17 cellular contexts compared by ENCODE assay signal in the genomic region with DNA sequence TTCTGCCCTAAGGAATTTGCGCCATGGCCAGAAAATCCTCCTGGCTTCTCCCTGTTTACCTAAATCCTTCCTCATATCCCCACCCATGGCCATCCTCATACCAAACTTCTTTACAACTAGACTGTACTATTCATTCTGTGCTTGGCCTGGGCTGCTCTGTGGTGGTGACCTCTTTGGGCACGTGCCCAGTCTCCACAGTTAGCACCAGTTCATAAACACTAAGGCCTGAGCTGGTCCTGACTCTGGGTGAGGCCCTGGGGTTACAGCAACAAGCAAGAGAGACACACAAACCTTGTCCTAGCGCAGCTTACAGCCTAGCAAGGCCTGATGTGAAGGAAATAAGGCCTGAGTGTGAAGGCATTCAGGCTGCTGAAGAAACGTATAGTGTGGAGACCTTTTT. TPM values are rescaled to one million over a fixed set of nuclear protein-coding genes. Genes with fewer than 3 reads are reported as not detected.
DNase-seq lines count a peak whose midpoint lies in the region; FAIRE-seq and TF ChIP-seq lines count a peak whose summit lies in the region.
"Had no signal": no experiment of that assay in that cellular context is flagged by ENCODE, and none has a peak within 500 bp of the region (broad histone marks: within the 10 kb centered on the region; RNA-seq: fewer than 3 reads in every experiment).

No MANE protein-coding gene starts in this region.

- H2BK5ac ChIP-seq in H1 (ENCODE audit: low read depth, low read length) = no peak overlapping the region

- TF ChIP-seq CTCF in OCI-LY1 (IDR thresholded peaks at IDR 0.05; ENCODE audit: low read length) (no peak), H1 (IDR thresholded peaks at IDR 0.05; ENCODE audit: control extremely low read depth in 1 of 3, insufficient read depth in 1 of 3, low read depth in 1 of 3, low read length in 3 of 3) (no peak), osteocyte (IDR thresholded peaks at IDR 0.05) (no peak), PC-9 (conservative IDR thresholded peaks at IDR 0.05) (no peak)

- TF ChIP-seq RAD21 in H1 (IDR thresholded peaks at IDR 0.05 in 1 of 2, conservative IDR thresholded peaks at IDR 0.05 in 1 of 2; ENCODE audit: low read depth in 2 of 2, low read length in 2 of 2) = no peak

- WGBS in H1 (ENCODE audit: extremely low coverage in 1 of 2, insufficient coverage in 1 of 2, insufficient read length in 1 of 2, insufficient replicate concordance in 2 of 2, low coverage in 1 of 2, low lambda C conversion rate in 2 of 2, missing lambda C conversion rate in 1 of 2), 2 experiments = 87% methylated on average over 4 of the region's 4 CpGs; no CpG with 5 or more reads in 1 of the 2 experiments

- peaks cover 20% of the 10 kb centered on the region for H3K36me3 Mint-ChIP-seq in T-helper 1 cell treated with Interleukin-12 subunit alpha and Interleukin-12 subunit beta and Interleukin-4 antibody, amounts not matched to agents 30 μg/mL and 1 μg/mL, for 36 hours (ENCODE audit: low read depth)
- peaks cover 3% of the 10 kb centered on the region for H3K36me3 Mint-ChIP-seq in osteocyte (ENCODE audit: unreplicated experiment)

- H2AFZ ChIP-seq in OCI-LY1 (ENCODE audit: low read length) (no peak overlapping the region), H1 (ENCODE audit: low read length) (no peak overlapping the region), PC-9 (no peak overlapping the region)

- H3K79me2 ChIP-seq in OCI-LY1 (ENCODE audit: insufficient read depth, low read length) (no peaks in the 10 kb centered on the region), H1 (ENCODE audit: control insufficient read depth in 1 of 2, insufficient read depth in 2 of 2, low read length in 2 of 2) (peaks cover 0 to 11% of the 10 kb centered on the region in 2 experiments; a peak in 3 of 4 replicates), PC-9 (ENCODE audit: low read depth) (peaks cover 25% of the 10 kb centered on the region)

- H3K9ac ChIP-seq in OCI-LY1 (ENCODE audit: low read length) (no peak overlapping the region), H1 (replicated peaks in 1 of 4; ENCODE audit: extremely low read depth in 1 of 4, low read depth in 3 of 4, low read length in 3 of 4) (no peak overlapping the region)

- H3K4me2 ChIP-seq in OCI-LY1 (ENCODE audit: low read length) = no peak overlapping the region
- H3K4me2 ChIP-seq in H1 (ENCODE audit: insufficient read depth in 1 of 2, low read depth in 2 of 2, low read length in 2 of 2) = no peak overlapping the region
- H3K4me2 ChIP-seq in PC-9 = no peak overlapping the region

- no TSS peak for BruUV-seq in PC-9 (replicated peaks; lab: Mats Ljungman, UMichigan)

- no peak overlapping the region for H4K91ac ChIP-seq in H1 (replicated peaks; ENCODE audit: insufficient read length, low read length)

- POLR2A ChIA-PET in H1 (lab: Charles Lee; ENCODE audit: partially characterized antibody) (interaction anchor here (1.4 to 8.5 kb wide), 2 partner anchors 11 to 17 kb away, joined by 3 to 78 read pairs; a partner anchor contains a TSS), PC-9 (lab: Charles Lee; ENCODE audit: unreplicated experiment) (no interaction called here)

- peak overlapping the region; percentile 49 for H3K4me3 Mint-ChIP-seq in T-helper 1 cell treated with Interleukin-12 subunit alpha and Interleukin-12 subunit beta and Interleukin-4 antibody, amounts not matched to agents 30 μg/mL and 1 μg/mL, for 36 hours
- H3K4me3 Mint-ChIP-seq in osteocyte (ENCODE audit: unreplicated experiment) = no peak overlapping the region

- H4K8ac ChIP-seq in H1 (ENCODE audit: extremely low read depth, insufficient read depth, low read length) = no peak overlapping the region

- no peak overlapping the region for H2BK20ac ChIP-seq in H1 (ENCODE audit: low read length)

- H3K9me2 ChIP-seq in OCI-LY1 (ENCODE audit: low read depth, low read length) (no peaks in the 10 kb centered on the region), PC-9 (ENCODE audit: insufficient read depth) (no peaks in the 10 kb centered on the region)

- H3K14ac ChIP-seq in H1 (ENCODE audit: insufficient read length) = no peak overlapping the region

- CTCF ChIA-PET in H1 (lab: Charles Lee; ENCODE audit: partially characterized antibody) (interaction anchor here (0.6 to 3.9 kb wide), 15 partner anchors 11 to 148 kb away, joined by 3 to 31 read pairs (median 5); a partner anchor contains a TSS), PC-9 (lab: Charles Lee) (no interaction called here)

- H3K27me3 ChIP-seq in OCI-LY1 (ENCODE audit: insufficient read depth, low read length) = no peaks in the 10 kb centered on the region
- no peaks in the 10 kb centered on the region for H3K27me3 ChIP-seq in H1 (replicated peaks in 1 of 4; ENCODE audit: control insufficient read depth in 3 of 4, extremely low read depth in 1 of 4, insufficient read depth in 3 of 4, low read length in 3 of 4)
- H3K27me3 ChIP-seq in PC-9 (ENCODE audit: insufficient read depth, low read depth) = no peaks in the 10 kb centered on the region
- H3K27me3 ChIP-seq: colonic mucosa, neutrophil had no signal

- H3K23ac ChIP-seq in H1 (ENCODE audit: insufficient read length) = no peak overlapping the region

- H3K4me3 ChIP-seq in OCI-LY1 (ENCODE audit: low read depth, low read length, poor library complexity, severe bottlenecking) = no peak overlapping the region
- H3K4me3 ChIP-seq in H1 (ENCODE audit: extremely low read depth in 1 of 4, insufficient read depth in 2 of 4, low read depth in 3 of 4, low read length in 4 of 4) = no peak overlapping the region
- H3K4me3 ChIP-seq in PC-9 = no peak overlapping the region
- H3K4me3 ChIP-seq: colonic mucosa had no signal

- peaks cover 33% of the 10 kb centered on the region for H3K4me1 Mint-ChIP-seq in T-helper 1 cell treated with Interleukin-12 subunit alpha and Interleukin-12 subunit beta and Interleukin-4 antibody, amounts not matched to agents 30 μg/mL and 1 μg/mL, for 36 hours (ENCODE audit: low read depth)
- peaks cover 23% of the 10 kb centered on the region for H3K4me1 Mint-ChIP-seq in osteocyte (ENCODE audit: unreplicated experiment)

- intact Hi-C loops in PC-9 (cut with micrococcal nuclease; ENCODE audit: unreplicated experiment) = no loop called here

- peaks cover 12% of the 10 kb centered on the region for H3K36me3 ChIP-seq in OCI-LY1 (ENCODE audit: insufficient read depth, low read length)
- H3K36me3 ChIP-seq in H1 (ENCODE audit: control insufficient read depth in 2 of 4, insufficient read depth in 4 of 4, low read length in 3 of 4) = peaks cover 6 to 11% (median 7%) of the 10 kb centered on the region in 4 experiments; a peak in 6 of 8 replicates
- no peaks in the 10 kb centered on the region for H3K36me3 ChIP-seq in PC-9 (ENCODE audit: low read depth)
- H3K36me3 ChIP-seq: colonic mucosa had no signal

- DNase-seq in T-helper 1 cell = no peak
- DNase-seq in H1 (ENCODE audit: low read depth in 1 of 2, low spot score in 2 of 2) = no peak
- DNase-seq in osteocyte (ENCODE audit: extremely low spot score, unreplicated experiment) = no peak
- no peak for DNase-seq in GOT3 (lab: John Stamatoyannopoulos, UW)
- no peak for DNase-seq in PC-9
- no peak for DNase-seq in activated CD8-positive, alpha-beta memory T cell treated with anti-CD3 and anti-CD28 coated beads, Interleukin-2, amount 50 U/mL, for 4 hours
- DNase-seq: 8988T; colonic mucosa; H9; NCI-H187 treated with DMSO at 0.1 percent for 48 hours; NCI-H524 treated with DMSO at 0.1 percent for 48 hours; stimulated activated naive CD8-positive, alpha-beta T cell treated with anti-CD3 and anti-CD28 coated beads, Interleukin-15, Interleukin-2, amounts not matched to agents 100 U/mL and 50 U/mL, for 24 hours had no signal

- H2BK15ac ChIP-seq in H1 (ENCODE audit: low read length) = peak overlapping the region; percentile 82

- FAIRE-seq in H1 (lab: Jason Lieb, UNC) = no peak
- FAIRE-seq: GM18507, RCC 7860 had no signal

- no peak overlapping the region for H2AK5ac ChIP-seq in H1 (ENCODE audit: low read depth, low read length)

- TF ChIP-seq POLR2A in H1 (IDR thresholded peaks at IDR 0.05; ENCODE audit: control extremely low read depth in 1 of 2, low read depth in 2 of 2, low read length in 2 of 2) = no peak

- peaks cover 10% of the 10 kb centered on the region for H3K23me2 ChIP-seq in H1 (ENCODE audit: low read depth, low read length)

- no peaks in the 10 kb centered on the region for H3K9me3 Mint-ChIP-seq in T-helper 1 cell treated with Interleukin-12 subunit alpha and Interleukin-12 subunit beta and Interleukin-4 antibody, amounts not matched to agents 30 μg/mL and 1 μg/mL, for 36 hours
- H3K9me3 Mint-ChIP-seq in osteocyte (ENCODE audit: unreplicated experiment) = no peaks in the 10 kb centered on the region
- H3K9me3 Mint-ChIP-seq: H9 had no signal

- no peaks in the 10 kb centered on the region for H3K79me1 ChIP-seq in H1 (ENCODE audit: low read depth, low read length)

- H3K4me1 ChIP-seq in OCI-LY1 (ENCODE audit: insufficient read depth, low read length, severe bottlenecking) (peaks cover 23% of the 10 kb centered on the region), H1 (replicated peaks in 1 of 4; ENCODE audit: control insufficient read depth in 3 of 4, insufficient read depth in 4 of 4, low read length in 3 of 4) (peaks cover 3 to 21% (median 8%) of the 10 kb centered on the region in 4 experiments), PC-9 (replicated peaks; ENCODE audit: insufficient read depth) (peaks cover 31% of the 10 kb centered on the region)

- H3F3A ChIP-seq in OCI-LY1 (ENCODE audit: insufficient read depth, low read length) (no peaks in the 10 kb centered on the region; the same call in 1 of the 2 replicates), PC-9 (ENCODE audit: insufficient read depth, low read depth) (peaks cover 49% of the 10 kb centered on the region)

- no peaks in the 10 kb centered on the region for H3K27me3 Mint-ChIP-seq in T-helper 1 cell treated with Interleukin-12 subunit alpha and Interleukin-12 subunit beta and Interleukin-4 antibody, amounts not matched to agents 30 μg/mL and 1 μg/mL, for 36 hours (ENCODE audit: low read depth)
- H3K27me3 Mint-ChIP-seq in osteocyte (ENCODE audit: unreplicated experiment) = no peaks in the 10 kb centered on the region

- H4K20me1 ChIP-seq in OCI-LY1 (ENCODE audit: insufficient read depth, low read length) (no peaks in the 10 kb centered on the region), H1 (replicated peaks in 1 of 2; ENCODE audit: control insufficient read depth in 1 of 2, insufficient read depth in 2 of 2, low read length in 2 of 2) (peaks cover 0 to 2% of the 10 kb centered on the region in 2 experiments), PC-9 (ENCODE audit: insufficient read depth) (no peaks in the 10 kb centered on the region)

- TF ChIP-seq EP300 in H1 (IDR thresholded peaks at IDR 0.05; ENCODE audit: borderline replicate concordance in 1 of 2, low read depth in 2 of 2, low read length in 2 of 2) = no peak

- H4K5ac ChIP-seq in H1 (ENCODE audit: insufficient read length, low read depth, low read length) = no peak overlapping the region

- no peak overlapping the region for H3K56ac ChIP-seq in H1 (replicated peaks; ENCODE audit: insufficient read length, low read depth, low read length)

- no peak overlapping the region for H2BK120ac ChIP-seq in H1 (replicated peaks; ENCODE audit: low read depth, low read length)

- H3K4ac ChIP-seq in H1 (replicated peaks; ENCODE audit: insufficient read length, low read depth, low read length) = no peak overlapping the region

- H3K27ac ChIP-seq in OCI-LY1 (ENCODE audit: low read depth, low read length, poor library complexity, severe bottlenecking) = peak overlapping the region; percentile 49
- H3K27ac ChIP-seq in H1 (ENCODE audit: low read depth, low read length) = no peak overlapping the region
- no peak overlapping the region for H3K27ac ChIP-seq in PC-9
- H3K27ac ChIP-seq: colonic mucosa had no signal

- H3K9me3 ChIP-seq in OCI-LY1 (ENCODE audit: low read length) (no peaks in the 10 kb centered on the region), H1 (ENCODE audit: insufficient read depth in 2 of 2, low read depth in 1 of 2, low read length in 1 of 2) (no peaks in the 10 kb centered on the region), PC-9 (ENCODE audit: insufficient read depth, low read depth) (no peaks in the 10 kb centered on the region)
- H3K9me3 ChIP-seq: colonic mucosa, neutrophil had no signal

- peak overlapping the region; percentile 58 for H3K27ac Mint-ChIP-seq in T-helper 1 cell treated with Interleukin-12 subunit alpha and Interleukin-12 subunit beta and Interleukin-4 antibody, amounts not matched to agents 30 μg/mL and 1 μg/mL, for 36 hours
- H3K27ac Mint-ChIP-seq in osteocyte (ENCODE audit: unreplicated experiment) = peak overlapping the region; percentile 3
- H3K27ac Mint-ChIP-seq: H9 had no signal

- H3K18ac ChIP-seq in H1 (ENCODE audit: extremely low read depth, low read length) = no peak overlapping the region

- 0 out of 2 replicates have a peak overlapping the region, but pooled peaks have one; percentile 52 for H2BK12ac ChIP-seq in H1 (ENCODE audit: low read depth, low read length)

RNA-seq across cellular contexts. Expression of a gene that starts 3.1 kb away (rescaled TPM):
- 103 and 106 TPM in 2 replicates for total RNA-seq in H1 (2021; fragmentation: NEBNext Ultra II Directional; extraction: Animal tissue kit (Norgen Biotek cat#: 25700))
- polyA plus RNA-seq in H1 (2011; rRNA removed) = 53.7 and 72.5 TPM in 2 replicates
- 64.5 TPM for polyA plus RNA-seq in H1 (2011; cell fraction: cytosol; rRNA removed)
- polyA plus RNA-seq in H1 (2011; cell fraction: nucleus; rRNA removed) = 132 TPM
- 47.6 to 71.4 TPM (median 64.4 TPM) in 4 replicates for polyA plus RNA-seq in H1 (2012, experiment 1 of 2)
- 60.9 TPM for polyA plus RNA-seq in H1 (2012, experiment 2 of 2)
- polyA plus RNA-seq in H1 (2013, experiment 1 of 2) = 50.8 TPM
- polyA plus RNA-seq in H1 (2013, experiment 2 of 2) = 46.4 TPM
- polyA minus RNA-seq in H1 (2011; rRNA and poly(A)+ RNA removed) = 51.4 and 62.5 TPM in 2 replicates
- polyA minus RNA-seq in H1 (2011; cell fraction: cytosol; rRNA and poly(A)+ RNA removed) = 36.7 TPM
- polyA minus RNA-seq in H1 (2011; cell fraction: nucleus; rRNA and poly(A)+ RNA removed) = 68.0 TPM
- total RNA-seq in osteocyte = 86.2 and 89.0 TPM in 2 replicates
- 59.3 and 87.4 TPM in 2 replicates for total RNA-seq in PC-9 (2021)

RNA-seq across cellular contexts. Expression of a gene that starts 16.0 kb away (rescaled TPM):
- 15.7 and 18.5 TPM in 2 replicates for total RNA-seq in H1 (2021; fragmentation: NEBNext Ultra II Directional; extraction: Animal tissue kit (Norgen Biotek cat#: 25700))
- polyA plus RNA-seq in H1 (2011; rRNA removed) = 30.5 and 34.7 TPM in 2 replicates
- polyA plus RNA-seq in H1 (2011; cell fraction: cytosol; rRNA removed) = 35.0 TPM
- 123 TPM for polyA plus RNA-seq in H1 (2011; cell fraction: nucleus; rRNA removed)
- polyA plus RNA-seq in H1 (2012, experiment 1 of 2) = 20.5 to 27.2 TPM (median 24.5 TPM) in 4 replicates
- 25.0 TPM for polyA plus RNA-seq in H1 (2012, experiment 2 of 2)
- 20.5 TPM for polyA plus RNA-seq in H1 (2013, experiment 1 of 2)
- 20.9 TPM for polyA plus RNA-seq in H1 (2013, experiment 2 of 2)
- polyA minus RNA-seq in H1 (2011; rRNA and poly(A)+ RNA removed) = 17.9 and 21.7 TPM in 2 replicates
- 10.3 TPM for polyA minus RNA-seq in H1 (2011; cell fraction: cytosol; rRNA and poly(A)+ RNA removed)
- 18.4 TPM for polyA minus RNA-seq in H1 (2011; cell fraction: nucleus; rRNA and poly(A)+ RNA removed)
- total RNA-seq in osteocyte (39.3 and 41.3 TPM in 2 replicates), PC-9 (2021) (39.2 and 45.5 TPM in 2 replicates)

RNA-seq across cellular contexts. Expression of a gene that starts 16.7 kb away (rescaled TPM):
- total RNA-seq in H1 (2021; fragmentation: NEBNext Ultra II Directional; extraction: Animal tissue kit (Norgen Biotek cat#: 25700)) = 102 and 106 TPM in 2 replicates
- polyA plus RNA-seq in H1 (2011; rRNA removed) = 14.7 and 18.0 TPM in 2 replicates
- polyA plus RNA-seq in H1 (2011; cell fraction: cytosol; rRNA removed) = 31.4 TPM
- polyA plus RNA-seq in H1 (2011; cell fraction: nucleus; rRNA removed) = 55.2 TPM
- 66.1 to 73.3 TPM (median 70.8 TPM) in 4 replicates for polyA plus RNA-seq in H1 (2012, experiment 1 of 2)
- polyA plus RNA-seq in H1 (2012, experiment 2 of 2) = 36.4 TPM
- polyA plus RNA-seq in H1 (2013, experiment 1 of 2) = 64.9 TPM
- 63.5 TPM for polyA plus RNA-seq in H1 (2013, experiment 2 of 2)
- polyA minus RNA-seq in H1 (2011; rRNA and poly(A)+ RNA removed) = 24.9 and 28.4 TPM in 2 replicates
- 30.1 TPM for polyA minus RNA-seq in H1 (2011; cell fraction: cytosol; rRNA and poly(A)+ RNA removed)
- polyA minus RNA-seq in H1 (2011; cell fraction: nucleus; rRNA and poly(A)+ RNA removed) = 42.4 TPM
- total RNA-seq in osteocyte = 96.9 and 99.0 TPM in 2 replicates
- 59.6 and 61.7 TPM in 2 replicates for total RNA-seq in PC-9 (2021)

RNA-seq across cellular contexts. Expression of a gene that starts 32.3 kb away (rescaled TPM):
- total RNA-seq in H1 (2021; fragmentation: NEBNext Ultra II Directional; extraction: Animal tissue kit (Norgen Biotek cat#: 25700)) = 0.19 TPM in 1 of 2 replicates, not detected in the other
- polyA plus RNA-seq in H1 (2011; rRNA removed) = 0.05 and 0.09 TPM in 2 replicates
- 0.05 TPM for polyA plus RNA-seq in H1 (2011; cell fraction: cytosol; rRNA removed)
- polyA plus RNA-seq in H1 (2011; cell fraction: nucleus; rRNA removed) = 0.17 TPM
- polyA plus RNA-seq in H1 (2012, experiment 1 of 2) = 1.7 to 2.5 TPM (median 2.3 TPM) in 4 replicates
- polyA plus RNA-seq in H1 (2012, experiment 2 of 2) = 0.79 TPM
- polyA plus RNA-seq in H1 (2013, experiment 1 of 2) = 0.06 TPM
- 0.04 TPM for polyA plus RNA-seq in H1 (2013, experiment 2 of 2)
- 0.10 TPM in 1 of 2 replicates, not detected in the other for polyA minus RNA-seq in H1 (2011; rRNA and poly(A)+ RNA removed)
- polyA minus RNA-seq in H1 (2011; cell fraction: cytosol; rRNA and poly(A)+ RNA removed) = not detected
- not detected for polyA minus RNA-seq in H1 (2011; cell fraction: nucleus; rRNA and poly(A)+ RNA removed)
- total RNA-seq in osteocyte (not detected in 2 replicates), PC-9 (2021) (not detected in 2 replicates)
